In the genomic region with DNA sequence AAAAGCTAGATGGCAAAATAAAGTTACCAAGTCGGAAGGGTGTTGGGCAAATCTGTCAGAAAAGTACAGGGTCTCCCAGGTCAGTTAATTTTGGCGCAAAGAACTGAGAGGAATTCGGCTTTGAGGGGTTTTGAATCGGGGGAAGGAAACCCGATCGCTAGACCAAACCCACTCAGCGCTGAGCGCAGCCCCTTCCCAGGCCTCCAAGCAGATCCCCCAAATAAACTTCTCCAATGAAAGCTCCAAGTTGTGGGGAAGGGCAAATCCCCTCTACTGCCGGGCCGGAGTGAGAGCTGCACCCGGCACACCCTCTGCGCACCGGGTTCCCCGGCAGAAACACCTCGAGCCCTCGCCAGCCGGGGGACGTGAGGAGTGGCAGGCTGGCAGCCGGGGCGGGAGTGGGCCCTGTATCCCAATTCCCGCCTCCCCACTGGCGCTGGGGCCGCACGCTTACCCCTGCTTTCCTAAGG, we compare ENCODE assay signal across 8 cellular contexts. TPM values are rescaled to one million over a fixed set of nuclear protein-coding genes. Genes with fewer than 3 reads are reported as not detected.
A peak's percentile ranks its signal among the peaks of the same experiment; 100 is the strongest.
DNase-seq lines count a peak whose midpoint lies in the region; ATAC-seq and TF ChIP-seq lines count a peak whose summit lies in the region.

No MANE protein-coding gene starts in this region.

- H3K4me1 Mint-ChIP-seq in memory B cell, result peaks cover 27% of the 10 kb centered on the region

- H3K27ac ChIP-seq in OCI-LY1 (ENCODE audit: low read depth, low read length, poor library complexity, severe bottlenecking), result peak overlapping the region; percentile 9
- no peak overlapping the region for H3K27ac ChIP-seq in thymus (ENCODE audit: low read depth)

- peak overlapping the region; percentile 75 for H3K4me3 ChIP-seq in OCI-LY1 (ENCODE audit: low read depth, low read length, poor library complexity, severe bottlenecking)
- peak overlapping the region; percentile 83 to 85 for H3K4me3 ChIP-seq in cardiac fibroblast (replicated peaks in 1 of 2; ENCODE audit: low read depth in 2 of 2, low read length in 2 of 2)
- H3K4me3 ChIP-seq in thymus (ENCODE audit: low read length), result peak overlapping the region; percentile 81

- no peak for DNase-seq in activated CD4-positive, CD25-positive, alpha-beta regulatory T cell treated with anti-CD3 and anti-CD28 coated beads, Interleukin-2, amount 50 U/mL, for 72 hours
- DNase-seq in cardiac fibroblast (ENCODE audit: low read depth in 2 of 2) (peak in 1 of 2 donors; percentile 15), memory B cell (ENCODE audit: low spot score in 2 of 2) (peak in 1 of 2 donors; percentile 17)

- TF ChIP-seq CTCF in OCI-LY1 (IDR thresholded peaks at IDR 0.05; ENCODE audit: low read length) (no peak), cardiac fibroblast (IDR thresholded peaks at IDR 0.05; ENCODE audit: low read depth, low read length) (no peak)

- H3K9me2 ChIP-seq in OCI-LY1 (ENCODE audit: low read depth, low read length), result no peaks in the 10 kb centered on the region

- H3K4me2 ChIP-seq in OCI-LY1 (ENCODE audit: low read length), result peak overlapping the region; percentile 91

- H3K9ac ChIP-seq in OCI-LY1 (ENCODE audit: low read length), result peak overlapping the region; percentile 81

- ATAC-seq in activated CD4-positive, CD25-positive, alpha-beta regulatory T cell treated with anti-CD3 and anti-CD28 coated beads, Interleukin-2, amount 50 U/mL, for 24 hours, result peak; percentile 24 to 32
- peak; percentile 9 for ATAC-seq in HG02970 (IDR thresholded peaks at IDR 0.05; ENCODE audit: low FRiP score, unreplicated experiment)
- ATAC-seq in memory B cell (ENCODE audit: low read depth), result peak; percentile 26
- no peak for ATAC-seq in HG03378 (IDR thresholded peaks at IDR 0.05; ENCODE audit: unreplicated experiment)

- no peaks in the 10 kb centered on the region for H3K36me3 Mint-ChIP-seq in memory B cell

- H3K4me3 Mint-ChIP-seq in memory B cell, result peak overlapping the region; percentile 79

- H3K27me3 Mint-ChIP-seq in memory B cell, result peaks cover 15% of the 10 kb centered on the region

- no peaks in the 10 kb centered on the region for H3K9me3 Mint-ChIP-seq in memory B cell

- no peak overlapping the region for H3K27ac Mint-ChIP-seq in memory B cell

- no peaks in the 10 kb centered on the region for H4K20me1 ChIP-seq in OCI-LY1 (ENCODE audit: insufficient read depth, low read length)

- H3F3A ChIP-seq in OCI-LY1 (ENCODE audit: insufficient read depth, low read length), result no peaks in the 10 kb centered on the region

- H3K36me3 ChIP-seq in OCI-LY1 (ENCODE audit: insufficient read depth, low read length) (peaks cover 11% of the 10 kb centered on the region; the same call in 1 of the 2 replicates), thymus (ENCODE audit: control insufficient read depth, insufficient read depth) (no peaks in the 10 kb centered on the region)

- H3K9me3 ChIP-seq in OCI-LY1 (ENCODE audit: low read length), result no peaks in the 10 kb centered on the region
- no peaks in the 10 kb centered on the region for H3K9me3 ChIP-seq in thymus (ENCODE audit: control insufficient read depth)

- WGBS in thymus, result under 1% methylated on average over 24 of the region's 24 CpGs

- peaks cover 12% of the 10 kb centered on the region for H3K79me2 ChIP-seq in OCI-LY1 (ENCODE audit: insufficient read depth, low read length)

- H3K27me3 ChIP-seq in OCI-LY1 (ENCODE audit: insufficient read depth, low read length) (no peaks in the 10 kb centered on the region), thymus (ENCODE audit: control insufficient read depth, insufficient read depth) (no peaks in the 10 kb centered on the region)

- no peak overlapping the region for H2AFZ ChIP-seq in OCI-LY1 (ENCODE audit: low read length)

- H3K4me1 ChIP-seq in OCI-LY1 (ENCODE audit: insufficient read depth, low read length, severe bottlenecking) (peaks cover 54% of the 10 kb centered on the region), thymus (ENCODE audit: control insufficient read depth, insufficient read depth, low read length) (peaks cover 15% of the 10 kb centered on the region)

RNA-seq across cellular contexts. Expression of gene E2F7, which starts 0.4 kb away (rescaled TPM):
- 0.80 TPM for polyA plus RNA-seq in thymus
